Comparison of ENCODE assay signal across 8 cellular contexts in genomic region chr16:25257956-25258855, GRCh38. TPM values are rescaled to one million over a fixed set of nuclear protein-coding genes. Genes with fewer than 3 reads are reported as not detected.
DNase-seq lines count a peak whose midpoint lies in the region; ATAC-seq and TF ChIP-seq lines count a peak whose summit lies in the region.

No MANE protein-coding gene starts in this region.

- intact Hi-C loops in left colon (cut with DNase I, micrococcal nuclease): no loop called here

- DNase-seq in AG09319 (ENCODE audit: extremely low read depth, low read depth): peak; percentile 83
- peak; percentile 75 for DNase-seq in NCI-H226
- DNase-seq in cerebellum (ENCODE audit: low spot score): peak; percentile 69
- peak; percentile 87 to 89 for DNase-seq in left colon
- peak; percentile 65 to 73 for DNase-seq in stimulated activated CD4-positive, alpha-beta T cell treated with anti-CD3 and anti-CD28 coated beads, Interleukin-1b, Interleukin-23, amount 100 ng/mL, for 4 hours (ENCODE audit: low read depth in 2 of 2)

- peak; percentile 44 for ATAC-seq in HG03159 (IDR thresholded peaks at IDR 0.05; ENCODE audit: unreplicated experiment)
- peak; percentile 56 for ATAC-seq in activated CD4-positive, CD25-positive, alpha-beta regulatory T cell treated with anti-CD3 and anti-CD28 coated beads, Interleukin-2, amount 50 U/mL, for 24 hours
- peak; percentile 51 for ATAC-seq in left colon

- TF ChIP-seq POLR2A in GM18951 (IDR thresholded peaks at IDR 0.05; ENCODE audit: extremely low read depth, insufficient read depth, insufficient read length): peak; percentile 70

- no peak for TF ChIP-seq CTCF in AG09319 (IDR thresholded peaks at IDR 0.05; ENCODE audit: low read depth, low read length)

- in situ Hi-C loops in GM18951 (cut with MboI; ENCODE audit: low sequenced_read_pairs, unreplicated experiment): no loop called here

RNA-seq across cellular contexts. Expression of gene ZKSCAN2, which starts 0.6 kb away (rescaled TPM):
- 16.9 TPM for total RNA-seq in cerebellum
- 1 to 10 TPM; 2.6 to 2.7 TPM for total RNA-seq in left colon

RNA-seq across cellular contexts. Expression of gene AQP8, which starts 41.5 kb away (rescaled TPM):
- not detected for total RNA-seq in cerebellum
- 100 to 1,000 TPM; 176 to 380 TPM for total RNA-seq in left colon

Comparison
In these comparisons a context has a peak if more than half of its experiments do, and no peak if none do; other contexts are left out.
1. Peak in every context shown above with its lines: DNase-seq and ATAC-seq.
2. RNA of gene AQP8, which starts 41.5 kb away (total RNA-seq): 176 to 380 TPM in left colon; not detected in cerebellum (single experiment); every median in the first group is over 100 times any median in the second.